Comparison of ENCODE assay signal across 8 cellular contexts in genomic region chr4:25235401-25235800, GRCh38. TPM values are rescaled to one million over a fixed set of nuclear protein-coding genes. Genes with fewer than 3 reads are reported as not detected.
DNase-seq lines count a peak whose midpoint lies in the region; ATAC-seq, FAIRE-seq and TF ChIP-seq lines count a peak whose summit lies in the region.

No MANE protein-coding gene starts in this region.

- peaks cover 16 to 29% of the 10 kb centered on the region in 2 donors for H3K4me1 ChIP-seq in naive thymus-derived CD4-positive, alpha-beta T cell (ENCODE audit: control insufficient read depth in 2 of 2, insufficient read depth in 2 of 2, low read length in 2 of 2)

- peaks cover 20 to 33% (median 28%) of the 10 kb centered on the region in 7 donors for H3K9me3 Mint-ChIP-seq in CD14-positive monocyte
- peaks cover 0 to 10% (median 0%) of the 10 kb centered on the region in 11 donors for H3K9me3 Mint-ChIP-seq in naive thymus-derived CD4-positive, alpha-beta T cell

- no peak overlapping the region for H3K27ac ChIP-seq in brain microvascular endothelial cell
- H3K27ac ChIP-seq in naive thymus-derived CD4-positive, alpha-beta T cell (ENCODE audit: low read depth, low read length): peak overlapping the region; percentile 89

- DNase-seq in CD14-positive monocyte (ENCODE audit: low spot score): no peak
- peak; percentile 55 for DNase-seq in HuH-7 (ENCODE audit: low spot score)
- DNase-seq in brain microvascular endothelial cell: no peak
- no peak for DNase-seq in naive thymus-derived CD4-positive, alpha-beta T cell
- DNase-seq in HTR-8/SVneo (ENCODE audit: insufficient read length, low spot score): no peak
- DNase-seq in dedifferentiated amniotic fluid mesenchymal stem cell (ENCODE audit: extremely low spot score): no peak

- H3K27me3 Mint-ChIP-seq in CD14-positive monocyte (ENCODE audit: low read depth in 3 of 3): peaks cover 0 to 5% (median 0%) of the 10 kb centered on the region in 3 donors
- no peaks in the 10 kb centered on the region for H3K27me3 Mint-ChIP-seq in naive thymus-derived CD4-positive, alpha-beta T cell

- H3K27me3 ChIP-seq in brain microvascular endothelial cell (replicated peaks): no peaks in the 10 kb centered on the region
- no peaks in the 10 kb centered on the region for H3K27me3 ChIP-seq in naive thymus-derived CD4-positive, alpha-beta T cell (ENCODE audit: control insufficient read depth in 2 of 2, insufficient read depth in 2 of 2, low read length in 2 of 2)

- H3K4me3 Mint-ChIP-seq in CD14-positive monocyte: peak overlapping the region; percentile 87 to 95
- peak overlapping the region; percentile 86 to 99 (median 94) for H3K4me3 Mint-ChIP-seq in naive thymus-derived CD4-positive, alpha-beta T cell

- intact Hi-C loops in CD14-positive monocyte (cut with micrococcal nuclease): no loop called here
- intact Hi-C loops in naive thymus-derived CD4-positive, alpha-beta T cell (cut with micrococcal nuclease): loop anchor here (1.0 to 10.0 kb wide), 7 partner anchors 17 to 1621 kb away; no protein-coding TSS in a partner anchor

- H3K9me3 ChIP-seq in naive thymus-derived CD4-positive, alpha-beta T cell (ENCODE audit: control insufficient read depth in 2 of 3, low read length in 3 of 3): no peaks in the 10 kb centered on the region

- POLR2A ChIA-PET in naive thymus-derived CD4-positive, alpha-beta T cell (lab: Charles Lee): interaction anchor here (1.0 to 3.9 kb wide), 3 partner anchors 14 to 77 kb away, joined by 3 to 54 read pairs (median 31); partner anchors contain the start of genes SEPSECS and ZCCHC4

- H3K36me3 Mint-ChIP-seq in CD14-positive monocyte: peaks cover 4 to 17% of the 10 kb centered on the region in 2 donors
- H3K36me3 Mint-ChIP-seq in naive thymus-derived CD4-positive, alpha-beta T cell: peaks cover 5 to 42% (median 11%) of the 10 kb centered on the region in 5 donors

- peak overlapping the region; percentile 77 for H3K4me3 ChIP-seq in brain microvascular endothelial cell (ENCODE audit: low read depth, low read length)
- peak overlapping the region; percentile 80 for H3K4me3 ChIP-seq in naive thymus-derived CD4-positive, alpha-beta T cell (ENCODE audit: low read length)

- no peaks in the 10 kb centered on the region for H3K36me3 ChIP-seq in brain microvascular endothelial cell (replicated peaks)
- H3K36me3 ChIP-seq in naive thymus-derived CD4-positive, alpha-beta T cell (ENCODE audit: control insufficient read depth in 2 of 3, insufficient read depth in 3 of 3, low read length in 3 of 3): peaks cover 0 to 3% (median 0%) of the 10 kb centered on the region in 3 experiments

- CTCF ChIA-PET in naive thymus-derived CD4-positive, alpha-beta T cell (lab: Charles Lee): interaction anchor here (0.5 to 1.7 kb wide), 6 partner anchors 23 to 1489 kb away, joined by 3 to 12 read pairs (median 4); partner anchors contain the start of gene ZCCHC4

- ATAC-seq in naive thymus-derived CD4-positive, alpha-beta T cell: no peak
- ATAC-seq in GM18868 (IDR thresholded peaks at IDR 0.05; ENCODE audit: unreplicated experiment): no peak
- no peak for ATAC-seq in GM21723 (IDR thresholded peaks at IDR 0.05; ENCODE audit: unreplicated experiment)

- H3K27ac Mint-ChIP-seq in CD14-positive monocyte: peak overlapping the region; percentile 74 to 97 (median 92)
- peak overlapping the region; percentile 89 to 98 (median 95) for H3K27ac Mint-ChIP-seq in naive thymus-derived CD4-positive, alpha-beta T cell

- no peak for FAIRE-seq in HTR-8/SVneo (lab: Jason Lieb, UNC)

- peaks cover 35% of the 10 kb centered on the region for H3K4me1 Mint-ChIP-seq in CD14-positive monocyte
- H3K4me1 Mint-ChIP-seq in naive thymus-derived CD4-positive, alpha-beta T cell: peaks cover 22 to 65% (median 51%) of the 10 kb centered on the region in 7 donors

- in situ Hi-C loops in brain microvascular endothelial cell (cut with HindIII; ENCODE audit: low pct_ligation_motif_present, low sequenced_read_pairs): no loop called here

- no peak for TF ChIP-seq CTCF in CD14-positive monocyte (IDR thresholded peaks at IDR 0.05)
- no peak for TF ChIP-seq CTCF in brain microvascular endothelial cell (IDR thresholded peaks at IDR 0.05; ENCODE audit: low read depth, low read length, missing control alignments)

RNA-seq across cellular contexts. Expression of gene PI4K2B, which starts 1.6 kb away (rescaled TPM):
- polyA plus RNA-seq in CD14-positive monocyte: 1 to 10 TPM; 7.4 to 8.5 TPM
- 10 to 100 TPM; 10.7 to 31.9 (median 11.9) TPM for total RNA-seq in naive thymus-derived CD4-positive, alpha-beta T cell
- polyA plus RNA-seq in naive thymus-derived CD4-positive, alpha-beta T cell: 10 to 100 TPM in 1 of 2 donors, 1 to 10 TPM in 1; 7.2 to 12.1 TPM

Comparison
In these comparisons a context has a peak if more than half of its experiments do, and no peak if none do; other contexts are left out.
1. intact Hi-C loops: an anchor here in naive thymus-derived CD4-positive, alpha-beta T cell (1.0 to 10.0 kb wide); none called in CD14-positive monocyte.